Comparison of ENCODE assay signal across 25 cellular contexts in genomic region chr3:108953210-108953609, GRCh38. TPM values are rescaled to one million over a fixed set of nuclear protein-coding genes. Genes with fewer than 3 reads are reported as not detected.
DNase-seq lines count a peak whose midpoint lies in the region; ATAC-seq, FAIRE-seq and TF ChIP-seq lines count a peak whose summit lies in the region.
"Had no signal": no experiment of that assay in that cellular context is flagged by ENCODE, and none has a peak within 500 bp of the region (broad histone marks: within the 10 kb centered on the region; RNA-seq: fewer than 3 reads in every experiment).

No MANE protein-coding gene starts in this region.

- in situ Hi-C loops in mammary epithelial cell (cut with MboI; ENCODE audit: low sequenced_read_pairs in 2 of 2) = no loop called here

- WGBS in mammary epithelial cell (ENCODE audit: low coverage, missing lambda C conversion rate) = 1% methylated on average over 4 of the region's 4 CpGs

- H4K20me1 ChIP-seq in mammary epithelial cell (ENCODE audit: insufficient read depth, low read length) = no peaks in the 10 kb centered on the region
- H4K20me1 ChIP-seq in keratinocyte (ENCODE audit: control insufficient read depth, extremely low read depth, insufficient read depth, low read length) = no peaks in the 10 kb centered on the region

- dilution Hi-C loops in mammary epithelial cell (cut with HindIII; ENCODE audit: low sequenced_read_pairs) (no loop called here), keratinocyte (cut with MboI; ENCODE audit: extremely low pct_ligation_motif_present, low sequenced_read_pairs) (no loop called here)

- no peaks in the 10 kb centered on the region for H3K9me3 ChIP-seq in mammary epithelial cell (replicated peaks; ENCODE audit: insufficient read depth, low read length)
- H3K9me3 ChIP-seq in keratinocyte (ENCODE audit: control insufficient read depth, low read depth, low read length) = no peaks in the 10 kb centered on the region
- H3K9me3 ChIP-seq: Caco-2 had no signal

- H3K27me3 ChIP-seq in mammary epithelial cell (ENCODE audit: insufficient read depth, low read length) (no peaks in the 10 kb centered on the region), keratinocyte (ENCODE audit: control insufficient read depth, extremely low read depth, insufficient read depth, low read length) (no peaks in the 10 kb centered on the region)

- H3K36me3 ChIP-seq in mammary epithelial cell (ENCODE audit: insufficient read depth, low read length) (no peaks in the 10 kb centered on the region), keratinocyte (ENCODE audit: control insufficient read depth in 2 of 2, extremely low read depth in 1 of 2, insufficient read depth in 2 of 2, low read length in 2 of 2) (no peaks in the 10 kb centered on the region)

- H3K9ac ChIP-seq in mammary epithelial cell (ENCODE audit: insufficient read depth, low read length) = peak overlapping the region; percentile 22
- H3K9ac ChIP-seq in keratinocyte (ENCODE audit: control insufficient read depth, extremely low read depth, insufficient read depth, low read length) = peak overlapping the region; percentile 35

- ATAC-seq in GM21447 (IDR thresholded peaks at IDR 0.05; ENCODE audit: unreplicated experiment) = no peak
- ATAC-seq: GM12878, HepG2 had no signal

- no peak for TF ChIP-seq CTCF in mammary epithelial cell (conservative IDR thresholded peaks at IDR 0.05 in 1 of 2, IDR thresholded peaks at IDR 0.05 in 1 of 2; ENCODE audit: extremely low read depth in 1 of 2, insufficient read depth in 1 of 2, low read depth in 1 of 2, low read length in 2 of 2)
- no peak for TF ChIP-seq CTCF in keratinocyte (optimal IDR thresholded peaks at IDR 0.05 in 1 of 3, IDR thresholded peaks at IDR 0.05 in 1 of 3, conservative IDR thresholded peaks at IDR 0.05 in 1 of 3; ENCODE audit: extremely low read depth in 1 of 3, insufficient read depth in 2 of 3, low read length in 3 of 3)

- CTCF ChIA-PET in mammary epithelial cell (lab: Charles Lee; ENCODE audit: low non-redundant PET) = interaction anchor here (0.6 kb wide), 1 partner anchor 364 kb away, joined by 3 read pairs; the partner anchor contains the start of gene CIP2A

- H3K79me2 ChIP-seq in mammary epithelial cell (ENCODE audit: insufficient read depth, low read length) = no peaks in the 10 kb centered on the region
- H3K79me2 ChIP-seq in keratinocyte (ENCODE audit: control insufficient read depth, insufficient read depth, low read length) = no peaks in the 10 kb centered on the region

- DNase-seq in EL (peak; percentile 14), RCC 7860 (ENCODE audit: low spot score) (peak; percentile 47), mammary epithelial cell (peak; percentile 73), keratinocyte (ENCODE audit: low read depth, low spot score) (no peak), frontal cortex (ENCODE audit: low spot score in 2 of 2) (no peak), kidney glomerular epithelial cell (lab: John Stamatoyannopoulos, UW) (no peak), amniotic stem cell (lab: John Stamatoyannopoulos, UW) (no peak)
- DNase-seq: 8988T, Caco-2, DMS153, GOT3, KBM-7, MV-4-11, NCI-H1694 treated with DMSO at 0.1 percent for 48 hours, NCI-H2107, NCI-H2227 treated with DMSO at 0.1 percent for 48 hours, NCI-H510A treated with DMSO at 0.1 percent for 48 hours, OCI-M1, RPMI8226 had no signal

- FAIRE-seq in RCC 7860 (lab: Jason Lieb, UNC) (peak; percentile 85), keratinocyte (lab: Jason Lieb, UNC) (no peak), frontal cortex (lab: Jason Lieb, UNC) (no peak)
- FAIRE-seq: GM12878, HepG2 had no signal

- peak overlapping the region in 1 of 3 experiments; percentile 33 for H3K4me3 ChIP-seq in mammary epithelial cell (replicated peaks in 1 of 3; ENCODE audit: insufficient read depth in 1 of 3, low read depth in 2 of 3, low read length in 3 of 3)
- H3K4me3 ChIP-seq in keratinocyte (ENCODE audit: control insufficient read depth in 2 of 3, extremely low read depth in 1 of 3, insufficient read depth in 2 of 3, low read depth in 1 of 3, low read length in 3 of 3) = peak overlapping the region in 2 of 3 experiments; percentile 44 to 46
- H3K4me3 ChIP-seq: GM12878 had no signal

- H3K4me2 ChIP-seq in mammary epithelial cell (ENCODE audit: insufficient read depth, low read depth, low read length) = peak overlapping the region; percentile 68
- peak overlapping the region; percentile 91 for H3K4me2 ChIP-seq in keratinocyte (ENCODE audit: control insufficient read depth, extremely low read depth, insufficient read depth, low read depth, low read length)

- BruUV-seq in mammary epithelial cell (replicated peaks; lab: Mats Ljungman, UMichigan) = no TSS peak

- peak overlapping the region; percentile 71 for H3K27ac ChIP-seq in mammary epithelial cell (ENCODE audit: insufficient read depth, low read depth, low read length)
- H3K27ac ChIP-seq in keratinocyte (ENCODE audit: control insufficient read depth, insufficient read depth, low read length) = peak overlapping the region; percentile 72

- H2AFZ ChIP-seq in mammary epithelial cell (ENCODE audit: low read depth, low read length) (peak overlapping the region; percentile 90), keratinocyte (ENCODE audit: control insufficient read depth, low read length) (peak overlapping the region; percentile 92)

- H3K9me1 ChIP-seq in keratinocyte (ENCODE audit: control insufficient read depth, extremely low read depth, insufficient read depth, low read length) = no peaks in the 10 kb centered on the region

- H3K4me1 ChIP-seq in mammary epithelial cell (ENCODE audit: insufficient read depth, low read length) = peaks cover 25% of the 10 kb centered on the region
- peaks cover 26% of the 10 kb centered on the region for H3K4me1 ChIP-seq in keratinocyte (ENCODE audit: control insufficient read depth, extremely low read depth, insufficient read depth, low read length)
- H3K4me1 ChIP-seq: Caco-2 had no signal

- intact Hi-C loops in mammary epithelial cell (cut with micrococcal nuclease) = no loop called here

RNA-seq across cellular contexts. Expression of gene GUCA1C, which starts 0.5 kb away (rescaled TPM):
- not detected for total RNA-seq in mammary epithelial cell
- polyA plus RNA-seq in mammary epithelial cell = 0.15 TPM
- not detected for polyA minus RNA-seq in mammary epithelial cell
- polyA plus RNA-seq in keratinocyte = 0.15 to 0.26 TPM (median 0.26 TPM) in 3 replicates
- not detected for polyA plus RNA-seq in keratinocyte (2011; ENCODE audit: low read depth)
- 0.23 TPM in 1 of 2 replicates, not detected in the other for polyA plus RNA-seq in keratinocyte (2011; cell fraction: cytosol; rRNA removed)
- not detected in 2 replicates for polyA plus RNA-seq in keratinocyte (2011; cell fraction: nucleus; rRNA removed)
- polyA plus RNA-seq in keratinocyte (2012; ENCODE audit: low replicate concordance) = not detected in 2 replicates
- not detected in 3 replicates for polyA minus RNA-seq in keratinocyte
- not detected for polyA minus RNA-seq in keratinocyte (2011; cell fraction: cytosol; rRNA and poly(A)+ RNA removed)
- polyA minus RNA-seq in keratinocyte (2011; cell fraction: nucleus; rRNA and poly(A)+ RNA removed) = not detected in 2 replicates
- not detected for total RNA-seq in frontal cortex
- total RNA-seq: Caco-2, Daoy, GM12878, HepG2 had no signal
- polyA plus RNA-seq: AG04450, CD14-positive monocyte, GM12878, HepG2 had no signal

Comparison
In these comparisons a context has a peak if more than half of its experiments do, and no peak if none do; other contexts are left out.
1. DNase-seq: peak in EL (single experiment), RCC 7860 (single experiment) and mammary epithelial cell (single experiment); none in keratinocyte (single experiment), frontal cortex (0 of 2), kidney glomerular epithelial cell (single experiment) and amniotic stem cell (single experiment).